ENCODE assay signal across 28 cellular contexts in the genomic region with DNA sequence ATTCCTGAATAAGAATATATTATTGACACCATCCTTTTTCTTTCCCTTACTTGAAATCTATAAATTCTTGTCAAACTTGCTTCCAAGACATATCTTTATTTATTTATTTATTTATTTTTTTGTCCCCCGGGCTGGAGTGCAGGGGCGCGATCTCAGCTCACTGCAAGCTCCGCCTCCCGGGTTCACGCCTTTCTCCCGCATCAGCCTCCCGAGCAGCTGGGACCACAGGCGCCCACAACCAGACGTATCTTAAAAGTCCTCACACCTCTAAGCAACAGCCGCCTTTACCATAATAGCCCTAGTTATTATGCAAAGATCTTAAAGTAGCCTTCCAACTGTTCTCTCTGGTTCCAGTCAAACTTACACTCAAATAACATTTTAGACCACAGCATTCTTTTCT.
"Had no signal": no experiment of that assay in that cellular context is flagged by ENCODE, and none has a peak within 500 bp of the region (broad histone marks: within the 10 kb centered on the region; RNA-seq: fewer than 3 reads in every experiment).

No MANE protein-coding gene starts in this region.

- H3K4me1 ChIP-seq: ascending aorta, breast epithelium had no signal

- H3K4me3 ChIP-seq: ascending aorta, body of pancreas, breast epithelium had no signal

- H3K9me3 ChIP-seq: ascending aorta, body of pancreas, breast epithelium had no signal

- DNase-seq: activated B cell treated with CpG ODN at 0.5 μM for 24 hours; activated CD4-positive, alpha-beta memory T cell treated with anti-CD3 and anti-CD28 coated beads for 36 hours; activated CD4-positive, alpha-beta T cell treated with anti-CD3 and anti-CD28 coated beads for 4 hours; activated CD4-positive, alpha-beta T cell treated with anti-CD3 and anti-CD28 coated beads, Interleukin-2, amount 10 ng/mL, durations not matched to agents 24 days and 14 days; activated CD4-positive, alpha-beta T cell treated with anti-CD3 and anti-CD28 coated beads, Interleukin-2, amount 50 U/mL, for 1 hour; activated CD4-positive, alpha-beta T cell treated with anti-CD3 and anti-CD28 coated beads, Interleukin-2, amount 50 U/mL, for 4 hours; activated CD4-positive, CD25-positive, alpha-beta regulatory T cell treated with anti-CD3 and anti-CD28 coated beads, Interleukin-2, amount 50 U/mL, for 72 hours; activated CD8-positive, alpha-beta memory T cell treated with anti-CD3 and anti-CD28 coated beads, Interleukin-2, amount 50 U/mL, for 4 hours; activated CD8-positive, alpha-beta T cell treated with anti-CD3 and anti-CD28 coated beads for 36 hours; activated effector memory CD4-positive, alpha-beta T cell treated with Interleukin-2 at 50 U/mL for 16 hours; activated gamma-delta T cell; activated naive CD4-positive, alpha-beta T cell treated with anti-CD3 and anti-CD28 coated beads, Interleukin-2, amount 10 ng/mL, durations not matched to agents 7 days and 5 days; activated naive CD4-positive, alpha-beta T cell treated with Interleukin-2 at 50 U/mL for 16 hours; activated naive CD8-positive, alpha-beta T cell treated with anti-CD3 and anti-CD28 coated beads, Interleukin-2, amount 10 ng/mL, durations not matched to agents 7 days and 5 days; activated naive CD8-positive, alpha-beta T cell treated with anti-CD3 and anti-CD28 coated beads, Interleukin-2, amount 50 U/mL, for 24 hours; activated T-cell treated with anti-CD3 and anti-CD28 coated beads, Interleukin-2, amount 50 U/mL, for 24 hours; activated T-cell treated with anti-CD3 and anti-CD28 coated beads, Interleukin-2, amount 50 U/mL, for 48 hours; amygdala; anterior cingulate cortex; body of pancreas; brain microvascular endothelial cell; central memory CD4-positive, alpha-beta T cell; cerebellar nuclear complex; T-helper 1 cell; T-helper 2 cell; T-helper 9 cell had no signal

- H3K36me3 ChIP-seq: ascending aorta, brain microvascular endothelial cell, breast epithelium had no signal

- H3K27me3 ChIP-seq: ascending aorta, body of pancreas, brain microvascular endothelial cell had no signal

- H3K27ac ChIP-seq: ascending aorta, body of pancreas, brain microvascular endothelial cell, breast epithelium had no signal
